In genomic region chr2:23565814-23566213, GRCh38 we compare ENCODE assay signal across 23 cellular contexts.
A peak's percentile ranks its signal among the peaks of the same experiment; 100 is the strongest.
DNase-seq lines count a peak whose midpoint lies in the region; ATAC-seq and TF ChIP-seq lines count a peak whose summit lies in the region.
"Had no signal": no experiment of that assay in that cellular context is flagged by ENCODE, and none has a peak within 500 bp of the region (broad histone marks: within the 10 kb centered on the region; RNA-seq: fewer than 3 reads in every experiment).

No MANE protein-coding gene starts in this region.

- no peak for TF ChIP-seq CTCF in H9 (conservative IDR thresholded peaks at IDR 0.05)
- no peak for TF ChIP-seq CTCF in gastrocnemius medialis (IDR thresholded peaks at IDR 0.05 in 4 of 5, conservative IDR thresholded peaks at IDR 0.05 in 1 of 5)
- TF ChIP-seq CTCF in BE2C (IDR thresholded peaks at IDR 0.05; ENCODE audit: low read depth, low read length): no peak
- no peak for TF ChIP-seq CTCF in CD8-positive, alpha-beta T cell (IDR thresholded peaks at IDR 0.05)

- H3K56ac ChIP-seq in H9 (ENCODE audit: insufficient read length, low read depth, low read length): no peak overlapping the region

- POLR2A ChIA-PET in CD8-positive, alpha-beta T cell (lab: Charles Lee): no interaction called here

- no peaks in the 10 kb centered on the region for H3K9me3 Mint-ChIP-seq in H9
- no peaks in the 10 kb centered on the region for H3K9me3 Mint-ChIP-seq in stimulated activated naive B cell treated with anti-CD40 and anti-IgM and Interleukin-4, amounts not matched to agents 10 μg/mL and 1 μg/mL and 100 μg/mL, for 72 hours
- no peaks in the 10 kb centered on the region for H3K9me3 Mint-ChIP-seq in CD8-positive, alpha-beta T cell
- H3K9me3 Mint-ChIP-seq: dendritic cell treated with granulocyte-macrophage colony-stimulating factor and Interleukin-4, amounts not matched to agents 40 ng/mL and 50 ng/mL, for 4 days; natural killer cell had no signal

- H3K4me1 ChIP-seq in H9 (ENCODE audit: insufficient read depth, low read length) (peaks cover 9% of the 10 kb centered on the region; the same call in 1 of the 2 replicates), right cardiac atrium (ENCODE audit: control insufficient read depth, insufficient read depth, low read length) (peaks cover 14% of the 10 kb centered on the region), gastrocnemius medialis (peaks cover 41 to 63% of the 10 kb centered on the region in 2 donors), BE2C (peaks cover 4% of the 10 kb centered on the region; the same call in 1 of the 2 replicates)
- no peaks in the 10 kb centered on the region for H3K4me1 ChIP-seq in CD8-positive, alpha-beta T cell (ENCODE audit: insufficient read depth, low read length)
- H3K4me1 ChIP-seq: A549 had no signal

- H4K20me1 ChIP-seq in H9 (ENCODE audit: control insufficient read depth, insufficient read depth, insufficient read length): no peaks in the 10 kb centered on the region

- H2BK15ac ChIP-seq in H9 (ENCODE audit: low read depth, low read length): no peak overlapping the region

- no peaks in the 10 kb centered on the region for H3K36me3 Mint-ChIP-seq in H9 (ENCODE audit: insufficient read depth in 1 of 3, low read depth in 3 of 3)
- peaks cover 0 to 1% of the 10 kb centered on the region in 2 donors for H3K36me3 Mint-ChIP-seq in stimulated activated naive B cell treated with anti-CD40 and anti-IgM and Interleukin-4, amounts not matched to agents 10 μg/mL and 1 μg/mL and 100 μg/mL, for 72 hours
- no peaks in the 10 kb centered on the region for H3K36me3 Mint-ChIP-seq in CD8-positive, alpha-beta T cell
- H3K36me3 Mint-ChIP-seq: natural killer cell had no signal

- H3K4me3 ChIP-seq in right cardiac atrium (ENCODE audit: low read length): no peak overlapping the region
- no peak overlapping the region for H3K4me3 ChIP-seq in gastrocnemius medialis
- H3K4me3 ChIP-seq in BE2C (ENCODE audit: low read depth, low read length): no peak overlapping the region
- no peak overlapping the region for H3K4me3 ChIP-seq in CD8-positive, alpha-beta T cell (ENCODE audit: low read depth, low read length)
- H3K4me3 ChIP-seq: A549 had no signal

- H4K5ac ChIP-seq in H9 (ENCODE audit: insufficient read length, low read depth, low read length): no peak overlapping the region

- H3K4me2 ChIP-seq in H9 (ENCODE audit: insufficient read depth, insufficient read length, low read length): no peak overlapping the region
- H3K4me2 ChIP-seq: A549, KMS-11 had no signal

- H2BK5ac ChIP-seq in H9 (ENCODE audit: insufficient read length, low read length): no peak overlapping the region

- no peak for DNase-seq in H9
- DNase-seq in caudate nucleus (lab: John Stamatoyannopoulos, UW): no peak
- DNase-seq in right cardiac atrium: peak in 2 of 3 donors; percentile 80 to 83
- DNase-seq in gastrocnemius medialis: peak; percentile 68 to 91
- DNase-seq in BE2C: no peak
- no peak for DNase-seq in stimulated activated naive CD4-positive, alpha-beta T cell (lab: John Stamatoyannopoulos, UW)
- no peak for DNase-seq in stimulated activated naive B cell treated with anti-CD40 and anti-IgM and Interleukin-4, amounts not matched to agents 10 μg/mL and 1 μg/mL and 100 μg/mL, for 72 hours
- DNase-seq in CD8-positive, alpha-beta T cell: no peak
- DNase-seq: activated CD4-positive, alpha-beta T cell treated with anti-CD3 and anti-CD28 coated beads, Interleukin-2, amount 50 U/mL, for 4 hours; activated CD8-positive, alpha-beta memory T cell treated with anti-CD3 and anti-CD28 coated beads, Interleukin-2, amount 50 U/mL, for 48 hours; activated effector memory CD4-positive, alpha-beta T cell treated with Interleukin-2 at 50 U/mL for 16 hours; islet precursor cell; natural killer cell; NCI-H1694 treated with DMSO at 0.1 percent for 48 hours; NCI-H526 treated with DMSO at 0.1 percent for 48 hours; OCI-M1; small intestine; stimulated activated CD4-positive, alpha-beta T cell treated with anti-CD3 and anti-CD28 coated beads, Interleukin-4, amount 100 ng/mL, for 1 hour; T-helper 17 cell; WERI-Rb-1 had no signal

- WGBS in H9 (ENCODE audit: extremely low coverage, insufficient read length, low lambda C conversion rate): no CpG with 5 or more reads among the region's 6 CpGs
- 61% methylated on average over 6 of the region's 6 CpGs for WGBS in right cardiac atrium

- H3K27ac Mint-ChIP-seq in H9: no peak overlapping the region
- H3K27ac Mint-ChIP-seq in stimulated activated naive B cell treated with anti-CD40 and anti-IgM and Interleukin-4, amounts not matched to agents 10 μg/mL and 1 μg/mL and 100 μg/mL, for 72 hours: no peak overlapping the region
- H3K27ac Mint-ChIP-seq in CD8-positive, alpha-beta T cell: no peak overlapping the region
- H3K27ac Mint-ChIP-seq: dendritic cell treated with granulocyte-macrophage colony-stimulating factor and Interleukin-4, amounts not matched to agents 40 ng/mL and 50 ng/mL, for 4 days; natural killer cell; T-helper 17 cell had no signal

- no peak overlapping the region for H3K27ac ChIP-seq in H9 (ENCODE audit: insufficient read length, low read depth, low read length)
- peak overlapping the region; percentile 0 for H3K27ac ChIP-seq in caudate nucleus (ENCODE audit: low read depth, low read length)
- no peak overlapping the region for H3K27ac ChIP-seq in right cardiac atrium (ENCODE audit: low read length)
- H3K27ac ChIP-seq in gastrocnemius medialis: peak overlapping the region; percentile 85 to 93 (median 89)
- no peak overlapping the region for H3K27ac ChIP-seq in CD8-positive, alpha-beta T cell (ENCODE audit: low read depth, low read length)
- H3K27ac ChIP-seq: A549, KMS-11, WERI-Rb-1 had no signal

- no peaks in the 10 kb centered on the region for H3K27me3 ChIP-seq in H9 (ENCODE audit: insufficient read depth, low read length)
- no peaks in the 10 kb centered on the region for H3K27me3 ChIP-seq in right cardiac atrium (ENCODE audit: control insufficient read depth, insufficient read depth)
- H3K27me3 ChIP-seq in gastrocnemius medialis: no peaks in the 10 kb centered on the region
- no peaks in the 10 kb centered on the region for H3K27me3 ChIP-seq in BE2C
- no peaks in the 10 kb centered on the region for H3K27me3 ChIP-seq in CD8-positive, alpha-beta T cell (ENCODE audit: insufficient read depth, low read length)

- H3K23me2 ChIP-seq in H9 (ENCODE audit: insufficient read length, low read depth, low read length, poor library complexity, severe bottlenecking): no peaks in the 10 kb centered on the region

- H2BK20ac ChIP-seq in H9 (ENCODE audit: low read depth, low read length, poor library complexity, severe bottlenecking): no peak overlapping the region

- no peaks in the 10 kb centered on the region for H3K79me1 ChIP-seq in H9 (ENCODE audit: insufficient read depth, low read depth, low read length, poor library complexity, severe bottlenecking)

- H3K27me3 Mint-ChIP-seq in H9 (ENCODE audit: low read depth): peaks cover under 1% of the 10 kb centered on the region; the same call in 1 of the 2 replicates
- H3K27me3 Mint-ChIP-seq in stimulated activated naive B cell treated with anti-CD40 and anti-IgM and Interleukin-4, amounts not matched to agents 10 μg/mL and 1 μg/mL and 100 μg/mL, for 72 hours: peaks cover 0 to 6% of the 10 kb centered on the region in 2 donors
- no peaks in the 10 kb centered on the region for H3K27me3 Mint-ChIP-seq in CD8-positive, alpha-beta T cell (ENCODE audit: low read depth)

- no peak overlapping the region for H2BK120ac ChIP-seq in H9 (ENCODE audit: low read depth, low read length, poor library complexity, severe bottlenecking)

- H3K9ac ChIP-seq in H9 (ENCODE audit: extremely low read depth, insufficient read length, low read length): no peak overlapping the region
- H3K9ac ChIP-seq: KMS-11 had no signal

- H3K4me3 Mint-ChIP-seq in H9: no peak overlapping the region
- H3K4me3 Mint-ChIP-seq in stimulated activated naive B cell treated with anti-CD40 and anti-IgM and Interleukin-4, amounts not matched to agents 10 μg/mL and 1 μg/mL and 100 μg/mL, for 72 hours: no peak overlapping the region
- H3K4me3 Mint-ChIP-seq in CD8-positive, alpha-beta T cell: no peak overlapping the region
- H3K4me3 Mint-ChIP-seq: dendritic cell treated with granulocyte-macrophage colony-stimulating factor and Interleukin-4, amounts not matched to agents 40 ng/mL and 50 ng/mL, for 4 days; natural killer cell; T-helper 17 cell had no signal

- peak; percentile 35 to 36 for ATAC-seq in right cardiac atrium
- ATAC-seq in gastrocnemius medialis: peak; percentile 25 to 40
- ATAC-seq in stimulated activated naive B cell treated with anti-CD40 and anti-IgM and Interleukin-4, amounts not matched to agents 10 μg/mL and 1 μg/mL and 100 μg/mL, for 72 hours (replicated peaks): no peak
- no peak for ATAC-seq in CD8-positive, alpha-beta T cell
- ATAC-seq: A549, natural killer cell, T-helper 17 cell had no signal

- peaks cover 23 to 35% of the 10 kb centered on the region in 2 experiments for H3K4me1 Mint-ChIP-seq in H9
- H3K4me1 Mint-ChIP-seq in stimulated activated naive B cell treated with anti-CD40 and anti-IgM and Interleukin-4, amounts not matched to agents 10 μg/mL and 1 μg/mL and 100 μg/mL, for 72 hours: no peaks in the 10 kb centered on the region
- H3K4me1 Mint-ChIP-seq in CD8-positive, alpha-beta T cell (ENCODE audit: low read depth): no peaks in the 10 kb centered on the region
- H3K4me1 Mint-ChIP-seq: natural killer cell, T-helper 17 cell had no signal

- H2AFZ ChIP-seq in H9 (ENCODE audit: low read length): no peak overlapping the region

- H3K36me3 ChIP-seq in gastrocnemius medialis: no peaks in the 10 kb centered on the region
- H3K36me3 ChIP-seq in BE2C: no peaks in the 10 kb centered on the region
- H3K36me3 ChIP-seq in CD8-positive, alpha-beta T cell (ENCODE audit: insufficient read depth, low read length): no peaks in the 10 kb centered on the region

- no peak overlapping the region for H3K23ac ChIP-seq in H9 (ENCODE audit: insufficient read length, low read depth, low read length)

- TF ChIP-seq POLR2A in gastrocnemius medialis (IDR thresholded peaks at IDR 0.05): peak in 1 of 2 donors; percentile 17

- peak overlapping the region; percentile 50; the same call in 1 of the 2 replicates for H3K14ac ChIP-seq in H9 (ENCODE audit: insufficient read depth, low read length)

- H3T11ph ChIP-seq in H9 (ENCODE audit: low read length): no peak overlapping the region

- no peaks in the 10 kb centered on the region for H3K79me2 ChIP-seq in H9 (ENCODE audit: insufficient read depth, low read length)

- no peak overlapping the region for H2BK12ac ChIP-seq in H9 (ENCODE audit: insufficient read length, low read depth, low read length)

- no peak overlapping the region for H3K4ac ChIP-seq in H9 (ENCODE audit: low read depth, low read length)

- intact Hi-C loops in right cardiac atrium (cut with DNase I): no loop called here
- intact Hi-C loops in gastrocnemius medialis (cut with DNase I; ENCODE audit: low total_unique reads): loop anchor here (2.0 to 10.0 kb wide), 2 partner anchors 19 to 181 kb away; partner anchors contain the start of gene KLHL29
- intact Hi-C loops in CD8-positive, alpha-beta T cell (cut with DNase I, micrococcal nuclease): loop anchor here in 1 of 2 experiments (10.0 kb wide), 1 partner anchor 1211 kb away; no protein-coding TSS in a partner anchor

- H3K18ac ChIP-seq in H9 (ENCODE audit: insufficient read length, low read depth, low read length): peak overlapping the region; percentile 68

- in situ Hi-C loops in gastrocnemius medialis (cut with MboI; ENCODE audit: low sequenced_read_pairs in 4 of 4): no loop called here

- no peak overlapping the region for H4K91ac ChIP-seq in H9 (ENCODE audit: insufficient read length, low read depth, low read length)

- H4K8ac ChIP-seq in H9 (replicated peaks; ENCODE audit: insufficient read length, low read depth, low read length): no peak overlapping the region

- CTCF ChIA-PET in CD8-positive, alpha-beta T cell (lab: Charles Lee): interaction anchor here (1.0 kb wide), 2 partner anchors 10 to 11 kb away, joined by 3 read pairs; no protein-coding TSS in a partner anchor

- H2AK5ac ChIP-seq in H9 (ENCODE audit: insufficient read length, low read length): peak overlapping the region; percentile 65

- H3K9me3 ChIP-seq in H9 (ENCODE audit: control insufficient read depth, low read depth, low read length): no peaks in the 10 kb centered on the region
- no peaks in the 10 kb centered on the region for H3K9me3 ChIP-seq in right cardiac atrium (ENCODE audit: control insufficient read depth, low read length)
- H3K9me3 ChIP-seq in gastrocnemius medialis: no peaks in the 10 kb centered on the region
- H3K9me3 ChIP-seq in BE2C: no peaks in the 10 kb centered on the region
- no peaks in the 10 kb centered on the region for H3K9me3 ChIP-seq in CD8-positive, alpha-beta T cell (ENCODE audit: low read length)
- H3K9me3 ChIP-seq: A549 had no signal

Comparison
In these comparisons a context has a peak if more than half of its experiments do, and no peak if none do; other contexts are left out.
1. DNase-seq: peak in right cardiac atrium (2 of 3) and gastrocnemius medialis (2 of 2); none in H9 (single experiment), caudate nucleus (0 of 61), BE2C (single experiment), stimulated activated naive CD4-positive, alpha-beta T cell (0 of 6), stimulated activated naive B cell treated with anti-CD40 and anti-IgM and Interleukin-4, amounts not matched to agents 10 μg/mL and 1 μg/mL and 100 μg/mL, for 72 hours (single experiment) and CD8-positive, alpha-beta T cell (0 of 7).
2. H3K27ac ChIP-seq: peak in caudate nucleus (single experiment) and gastrocnemius medialis (4 of 4); none in H9 (single experiment), right cardiac atrium (single experiment) and CD8-positive, alpha-beta T cell (single experiment).
3. ATAC-seq: peak in right cardiac atrium (2 of 2) and gastrocnemius medialis (2 of 2); none in stimulated activated naive B cell treated with anti-CD40 and anti-IgM and Interleukin-4, amounts not matched to agents 10 μg/mL and 1 μg/mL and 100 μg/mL, for 72 hours (0 of 2) and CD8-positive, alpha-beta T cell (single experiment).